11 cellular contexts compared by ENCODE assay signal in the genomic region with DNA sequence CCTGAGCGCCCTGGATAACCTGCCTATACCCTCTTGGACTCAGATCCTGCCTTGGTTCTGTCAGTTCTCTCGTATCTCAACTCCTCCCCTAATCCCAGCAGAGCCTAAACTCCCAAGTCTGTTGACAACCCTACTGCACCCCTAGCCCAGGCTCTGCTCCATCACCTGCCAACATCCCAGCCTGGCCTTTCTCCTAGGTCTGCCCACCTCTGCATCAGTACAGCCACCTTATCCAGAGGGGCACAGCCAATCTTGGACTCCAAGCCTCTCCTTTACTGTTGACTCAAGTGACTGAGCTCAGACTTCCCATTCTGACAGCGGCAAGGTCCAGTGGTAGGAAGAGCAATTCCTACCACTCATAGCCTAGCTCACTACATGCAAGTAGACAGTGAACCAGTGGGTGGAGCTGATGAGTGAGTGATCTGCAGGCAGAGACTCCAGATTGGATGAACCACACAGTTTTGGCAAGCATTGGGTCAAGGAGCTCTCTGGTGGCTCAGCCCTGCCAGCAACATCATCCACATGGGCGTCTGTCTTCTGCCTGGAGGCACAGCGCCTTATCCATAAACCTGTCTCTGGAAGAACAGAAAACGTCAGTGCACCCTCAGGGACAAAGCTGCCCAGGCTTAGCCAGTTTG. TPM values are rescaled to one million over a fixed set of nuclear protein-coding genes. Genes with fewer than 3 reads are reported as not detected.
DNase-seq lines count a peak whose midpoint lies in the region; TF ChIP-seq lines count a peak whose summit lies in the region.
"Had no signal": no experiment of that assay in that cellular context is flagged by ENCODE, and none has a peak within 500 bp of the region (broad histone marks: within the 10 kb centered on the region; RNA-seq: fewer than 3 reads in every experiment).

No MANE protein-coding gene starts in this region.

- no peak for TF ChIP-seq POLR2A in ovary (IDR thresholded peaks at IDR 0.05)

- in situ Hi-C loops in brain microvascular endothelial cell (cut with HindIII; ENCODE audit: low pct_ligation_motif_present, low sequenced_read_pairs) = no loop called here

- no peak overlapping the region for H3K4me3 Mint-ChIP-seq in mesothelial cell of epicardium
- H3K4me3 Mint-ChIP-seq: CD4-positive, CD25-positive, alpha-beta regulatory T cell had no signal

- no peaks in the 10 kb centered on the region for H3K4me1 ChIP-seq in Karpas-422 (ENCODE audit: low read length)
- peaks cover 0 to 3% of the 10 kb centered on the region in 2 experiments for H3K4me1 ChIP-seq in neutrophil (ENCODE audit: control insufficient read depth in 1 of 2, insufficient read depth in 1 of 2, low read depth in 1 of 2, low read length in 1 of 2)
- no peaks in the 10 kb centered on the region for H3K4me1 ChIP-seq in ovary (ENCODE audit: insufficient read depth)
- H3K4me1 ChIP-seq: ascending aorta, HAP-1 had no signal

- H3K4me3 ChIP-seq in Karpas-422 (ENCODE audit: low read length) (no peak overlapping the region), brain microvascular endothelial cell (ENCODE audit: low read depth, low read length) (no peak overlapping the region), neutrophil (ENCODE audit: low read depth in 1 of 2, low read length in 1 of 2) (no peak overlapping the region), ovary (no peak overlapping the region)
- H3K4me3 ChIP-seq: ascending aorta, HAP-1 had no signal

- intact Hi-C loops in ovary (cut with DNase I) = no loop called here

- H3K27ac Mint-ChIP-seq in mesothelial cell of epicardium = no peak overlapping the region
- H3K27ac Mint-ChIP-seq: CD4-positive, CD25-positive, alpha-beta regulatory T cell had no signal

- H3K27me3 ChIP-seq in Karpas-422 (ENCODE audit: low read length) (no peaks in the 10 kb centered on the region), brain microvascular endothelial cell (replicated peaks) (no peaks in the 10 kb centered on the region), neutrophil (no peaks in the 10 kb centered on the region), ovary (no peaks in the 10 kb centered on the region)
- H3K27me3 ChIP-seq: ascending aorta had no signal

- H3K4me2 ChIP-seq in Karpas-422 (ENCODE audit: low read depth, low read length, poor library complexity, severe bottlenecking) = no peak overlapping the region

- no peak overlapping the region for H2AFZ ChIP-seq in Karpas-422 (ENCODE audit: low read length)

- TF ChIP-seq CTCF in brain microvascular endothelial cell (IDR thresholded peaks at IDR 0.05; ENCODE audit: low read depth, low read length, missing control alignments) = peak; percentile 43
- peak; percentile 22 for TF ChIP-seq CTCF in neutrophil (IDR thresholded peaks at IDR 0.05)
- TF ChIP-seq CTCF in mesothelial cell of epicardium (IDR thresholded peaks at IDR 0.05; ENCODE audit: unreplicated experiment) = no peak
- TF ChIP-seq CTCF in ovary (IDR thresholded peaks at IDR 0.05) = no peak

- DNase-seq in activated CD4-positive, alpha-beta T cell treated with anti-CD3 and anti-CD28 coated beads for 48 hours = peak; percentile 35
- DNase-seq in activated CD4-positive, alpha-beta T cell treated with anti-CD3 and anti-CD28 coated beads for 4 hours = no peak
- DNase-seq in Karpas-422 (peak; percentile 71), brain microvascular endothelial cell (peak; percentile 31), cerebellar nuclear complex (lab: John Stamatoyannopoulos, UW) (no peak), mesothelial cell of epicardium (ENCODE audit: low spot score in 2 of 2, unreplicated experiment in 2 of 2) (no peak), ovary (no peak)

- no peak overlapping the region for H3K27ac ChIP-seq in Karpas-422 (ENCODE audit: low read length)
- H3K27ac ChIP-seq in brain microvascular endothelial cell = no peak overlapping the region
- no peak overlapping the region for H3K27ac ChIP-seq in neutrophil
- H3K27ac ChIP-seq in ovary = no peak overlapping the region
- H3K27ac ChIP-seq: ascending aorta had no signal

- peaks cover 3% of the 10 kb centered on the region for H3K36me3 Mint-ChIP-seq in mesothelial cell of epicardium

- H3K79me2 ChIP-seq in Karpas-422 (ENCODE audit: low read length) = no peaks in the 10 kb centered on the region

- H3K36me3 ChIP-seq in Karpas-422 (ENCODE audit: insufficient read depth, low read length) = no peaks in the 10 kb centered on the region
- no peaks in the 10 kb centered on the region for H3K36me3 ChIP-seq in brain microvascular endothelial cell (replicated peaks)
- H3K36me3 ChIP-seq in neutrophil = peaks cover 6% of the 10 kb centered on the region
- H3K36me3 ChIP-seq in ovary = no peaks in the 10 kb centered on the region
- H3K36me3 ChIP-seq: HAP-1 had no signal

- no peaks in the 10 kb centered on the region for H3K4me1 Mint-ChIP-seq in mesothelial cell of epicardium

- H3K9ac ChIP-seq in Karpas-422 (ENCODE audit: low read length) = no peak overlapping the region

- peaks cover 13% of the 10 kb centered on the region for H3K9me3 Mint-ChIP-seq in mesothelial cell of epicardium

- 67 to 77% (median 75%) methylated on average over 6 of the region's 6 CpGs for WGBS in ovary, 3 donors

- H3K9me3 ChIP-seq in Karpas-422 (ENCODE audit: low read length) (no peaks in the 10 kb centered on the region), neutrophil (no peaks in the 10 kb centered on the region), ovary (no peaks in the 10 kb centered on the region)
- H3K9me3 ChIP-seq: HAP-1 had no signal

- H4K20me1 ChIP-seq in Karpas-422 (ENCODE audit: insufficient read depth, low read depth, low read length) = no peaks in the 10 kb centered on the region

- no peak for TF ChIP-seq EP300 in ovary (IDR thresholded peaks at IDR 0.05)

- H3K27me3 Mint-ChIP-seq in mesothelial cell of epicardium (ENCODE audit: low read depth) = peaks cover 10% of the 10 kb centered on the region
- H3K27me3 Mint-ChIP-seq: CD4-positive, CD25-positive, alpha-beta regulatory T cell had no signal

- no peaks in the 10 kb centered on the region for H3K9me2 ChIP-seq in Karpas-422 (replicated peaks; ENCODE audit: insufficient read depth, low read length)

RNA-seq across cellular contexts. Expression of gene TRMO, which starts 26.5 kb away (rescaled TPM):
- 15.2 and 16.1 TPM in 2 replicates for total RNA-seq in Karpas-422 (2014; rRNA removed; shearing (Covaris generic); ENCODE audit: low replicate concordance)
- total RNA-seq in mesothelial cell of epicardium = 11.6 to 12.7 TPM (median 12.0 TPM) in 3 replicates
- 10 to 100 TPM; 11.5 to 19.4 (median 15.3) TPM for total RNA-seq in ovary
- 10 to 100 TPM; 12.6 to 25.3 TPM for polyA plus RNA-seq in ovary

RNA-seq across cellular contexts. Expression of gene HEMGN, which starts 42.2 kb away (rescaled TPM):
- total RNA-seq in Karpas-422 (2014; rRNA removed; shearing (Covaris generic); ENCODE audit: low replicate concordance) = not detected in 2 replicates
- total RNA-seq in mesothelial cell of epicardium (not detected in 3 replicates), ovary (under 1 TPM in 2 of 7 donors, not detected in 5; 0.10 to 0.53 TPM)
- polyA plus RNA-seq in ovary = not detected
- total RNA-seq: ascending aorta had no signal

RNA-seq across cellular contexts. Expression of gene FOXE1, which starts 42.8 kb away (rescaled TPM):
- total RNA-seq in Karpas-422 (2014; rRNA removed; shearing (Covaris generic); ENCODE audit: low replicate concordance) = not detected in 2 replicates
- total RNA-seq in mesothelial cell of epicardium (not detected in 3 replicates), ovary (not detected)
- not detected for polyA plus RNA-seq in ovary
- total RNA-seq: ascending aorta; CD4-positive, CD25-positive, alpha-beta regulatory T cell had no signal
- polyA plus RNA-seq: CD4-positive, CD25-positive, alpha-beta regulatory T cell had no signal

Comparison
In these comparisons a context has a peak if more than half of its experiments do, and no peak if none do; other contexts are left out.
1. DNase-seq: peak in activated CD4-positive, alpha-beta T cell treated with anti-CD3 and anti-CD28 coated beads for 48 hours (single experiment), Karpas-422 (single experiment) and brain microvascular endothelial cell (single experiment); none in activated CD4-positive, alpha-beta T cell treated with anti-CD3 and anti-CD28 coated beads for 4 hours (0 of 2), cerebellar nuclear complex (0 of 2), mesothelial cell of epicardium (0 of 2) and ovary (0 of 5).
2. CTCF ChIP-seq: peak in brain microvascular endothelial cell (single experiment) and neutrophil (single experiment); none in mesothelial cell of epicardium (single experiment) and ovary (0 of 3).